In the genomic region with DNA sequence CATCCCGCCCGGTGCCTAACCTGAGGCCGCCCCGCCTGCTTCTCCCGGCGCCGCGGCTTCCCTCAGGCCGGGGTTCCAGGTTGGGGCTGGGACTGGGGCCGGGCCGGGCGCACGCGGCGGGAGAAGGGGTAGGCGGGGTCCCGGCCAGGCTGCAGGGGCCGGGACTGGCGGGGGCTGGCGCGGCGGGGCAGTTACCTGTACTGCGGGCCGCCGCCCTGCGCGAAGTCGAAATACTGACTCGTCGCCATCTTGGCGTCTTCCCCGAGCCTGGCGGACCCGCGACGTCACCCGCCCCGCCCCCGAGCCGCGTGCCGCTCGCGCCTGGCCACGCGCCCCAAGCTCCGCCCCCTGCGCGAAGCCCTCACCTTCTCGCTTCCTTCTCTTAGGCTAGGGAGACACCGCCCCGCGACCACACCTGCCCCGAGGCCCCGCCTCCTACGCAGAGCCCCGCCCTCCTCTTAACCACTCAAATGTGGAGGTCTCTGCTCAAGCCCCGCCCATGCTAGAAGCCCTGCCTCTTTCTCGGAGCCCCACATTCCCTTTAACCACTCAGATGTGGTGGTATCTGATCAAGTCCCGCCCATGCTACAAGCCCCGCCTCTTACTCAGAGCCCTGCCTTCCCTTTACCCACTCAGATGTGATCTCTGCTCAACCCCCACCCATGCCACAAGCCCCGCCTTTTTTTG, we compare ENCODE assay signal across 1 cellular context.
TF ChIP-seq lines count a peak whose summit lies in the region.

A gene (minus strand): TSS at position 269 of the 687 bp plus-strand sequence. CDS start 21 bp downstream, at position 248.

TF ChIP-seq in SK-N-SH treated with all-trans-retinoic acid at 6 μM for 48 hours, 23 proteins besides CTCF, POLR2A, EP300 and RAD21 (continued from another document):
- TF ChIP-seq, protein P1, sequence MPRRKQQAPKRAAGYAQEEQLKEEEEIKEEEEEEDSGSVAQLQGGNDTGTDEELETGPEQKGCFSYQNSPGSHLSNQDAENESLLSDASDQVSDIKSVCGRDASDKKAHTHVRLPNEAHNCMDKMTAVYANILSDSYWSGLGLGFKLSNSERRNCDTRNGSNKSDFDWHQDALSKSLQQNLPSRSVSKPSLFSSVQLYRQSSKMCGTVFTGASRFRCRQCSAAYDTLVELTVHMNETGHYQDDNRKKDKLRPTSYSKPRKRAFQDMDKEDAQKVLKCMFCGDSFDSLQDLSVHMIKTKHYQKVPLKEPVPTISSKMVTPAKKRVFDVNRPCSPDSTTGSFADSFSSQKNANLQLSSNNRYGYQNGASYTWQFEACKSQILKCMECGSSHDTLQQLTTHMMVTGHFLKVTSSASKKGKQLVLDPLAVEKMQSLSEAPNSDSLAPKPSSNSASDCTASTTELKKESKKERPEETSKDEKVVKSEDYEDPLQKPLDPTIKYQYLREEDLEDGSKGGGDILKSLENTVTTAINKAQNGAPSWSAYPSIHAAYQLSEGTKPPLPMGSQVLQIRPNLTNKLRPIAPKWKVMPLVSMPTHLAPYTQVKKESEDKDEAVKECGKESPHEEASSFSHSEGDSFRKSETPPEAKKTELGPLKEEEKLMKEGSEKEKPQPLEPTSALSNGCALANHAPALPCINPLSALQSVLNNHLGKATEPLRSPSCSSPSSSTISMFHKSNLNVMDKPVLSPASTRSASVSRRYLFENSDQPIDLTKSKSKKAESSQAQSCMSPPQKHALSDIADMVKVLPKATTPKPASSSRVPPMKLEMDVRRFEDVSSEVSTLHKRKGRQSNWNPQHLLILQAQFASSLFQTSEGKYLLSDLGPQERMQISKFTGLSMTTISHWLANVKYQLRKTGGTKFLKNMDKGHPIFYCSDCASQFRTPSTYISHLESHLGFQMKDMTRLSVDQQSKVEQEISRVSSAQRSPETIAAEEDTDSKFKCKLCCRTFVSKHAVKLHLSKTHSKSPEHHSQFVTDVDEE (CRISPR knock-in tag; IDR thresholded peaks at IDR 0.05): no peak
- TF ChIP-seq, protein P2, sequence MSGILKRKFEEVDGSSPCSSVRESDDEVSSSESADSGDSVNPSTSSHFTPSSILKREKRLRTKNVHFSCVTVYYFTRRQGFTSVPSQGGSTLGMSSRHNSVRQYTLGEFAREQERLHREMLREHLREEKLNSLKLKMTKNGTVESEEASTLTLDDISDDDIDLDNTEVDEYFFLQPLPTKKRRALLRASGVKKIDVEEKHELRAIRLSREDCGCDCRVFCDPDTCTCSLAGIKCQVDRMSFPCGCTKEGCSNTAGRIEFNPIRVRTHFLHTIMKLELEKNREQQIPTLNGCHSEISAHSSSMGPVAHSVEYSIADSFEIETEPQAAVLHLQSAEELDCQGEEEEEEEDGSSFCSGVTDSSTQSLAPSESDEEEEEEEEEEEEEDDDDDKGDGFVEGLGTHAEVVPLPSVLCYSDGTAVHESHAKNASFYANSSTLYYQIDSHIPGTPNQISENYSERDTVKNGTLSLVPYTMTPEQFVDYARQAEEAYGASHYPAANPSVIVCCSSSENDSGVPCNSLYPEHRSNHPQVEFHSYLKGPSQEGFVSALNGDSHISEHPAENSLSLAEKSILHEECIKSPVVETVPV (CRISPR knock-in tag; IDR thresholded peaks at IDR 0.05): no peak
- TF ChIP-seq, protein P3, sequence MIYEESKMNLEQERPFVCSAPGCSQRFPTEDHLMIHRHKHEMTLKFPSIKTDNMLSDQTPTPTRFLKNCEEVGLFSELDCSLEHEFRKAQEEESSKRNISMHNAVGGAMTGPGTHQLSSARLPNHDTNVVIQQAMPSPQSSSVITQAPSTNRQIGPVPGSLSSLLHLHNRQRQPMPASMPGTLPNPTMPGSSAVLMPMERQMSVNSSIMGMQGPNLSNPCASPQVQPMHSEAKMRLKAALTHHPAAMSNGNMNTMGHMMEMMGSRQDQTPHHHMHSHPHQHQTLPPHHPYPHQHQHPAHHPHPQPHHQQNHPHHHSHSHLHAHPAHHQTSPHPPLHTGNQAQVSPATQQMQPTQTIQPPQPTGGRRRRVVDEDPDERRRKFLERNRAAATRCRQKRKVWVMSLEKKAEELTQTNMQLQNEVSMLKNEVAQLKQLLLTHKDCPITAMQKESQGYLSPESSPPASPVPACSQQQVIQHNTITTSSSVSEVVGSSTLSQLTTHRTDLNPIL (CRISPR knock-in tag; IDR thresholded peaks at IDR 0.05; ENCODE audit: low read depth): no peak
- no peak for TF ChIP-seq TOX (CRISPR knock-in tag; IDR thresholded peaks at IDR 0.05; ENCODE audit: borderline replicate concordance)
- TF ChIP-seq GLIS3 (CRISPR knock-in tag; IDR thresholded peaks at IDR 0.05): no peak
- TF ChIP-seq PPARA (CRISPR knock-in tag; IDR thresholded peaks at IDR 0.05; ENCODE audit: borderline replicate concordance): no peak
- TF ChIP-seq ESRRG (CRISPR knock-in tag; IDR thresholded peaks at IDR 0.05): no peak
- TF ChIP-seq, protein P4, sequence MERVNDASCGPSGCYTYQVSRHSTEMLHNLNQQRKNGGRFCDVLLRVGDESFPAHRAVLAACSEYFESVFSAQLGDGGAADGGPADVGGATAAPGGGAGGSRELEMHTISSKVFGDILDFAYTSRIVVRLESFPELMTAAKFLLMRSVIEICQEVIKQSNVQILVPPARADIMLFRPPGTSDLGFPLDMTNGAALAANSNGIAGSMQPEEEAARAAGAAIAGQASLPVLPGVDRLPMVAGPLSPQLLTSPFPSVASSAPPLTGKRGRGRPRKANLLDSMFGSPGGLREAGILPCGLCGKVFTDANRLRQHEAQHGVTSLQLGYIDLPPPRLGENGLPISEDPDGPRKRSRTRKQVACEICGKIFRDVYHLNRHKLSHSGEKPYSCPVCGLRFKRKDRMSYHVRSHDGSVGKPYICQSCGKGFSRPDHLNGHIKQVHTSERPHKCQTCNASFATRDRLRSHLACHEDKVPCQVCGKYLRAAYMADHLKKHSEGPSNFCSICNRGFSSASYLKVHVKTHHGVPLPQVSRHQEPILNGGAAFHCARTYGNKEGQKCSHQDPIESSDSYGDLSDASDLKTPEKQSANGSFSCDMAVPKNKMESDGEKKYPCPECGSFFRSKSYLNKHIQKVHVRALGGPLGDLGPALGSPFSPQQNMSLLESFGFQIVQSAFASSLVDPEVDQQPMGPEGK (CRISPR knock-in tag; IDR thresholded peaks at IDR 0.05; ENCODE audit: borderline replicate concordance): no peak
- TF ChIP-seq OSR1 (CRISPR knock-in tag; IDR thresholded peaks at IDR 0.05): no peak
TF ChIP-seq in SK-N-SH treated with all-trans-retinoic acid at 6 μM for 48 hours: peak in this region for 0.
